In the genomic region with DNA sequence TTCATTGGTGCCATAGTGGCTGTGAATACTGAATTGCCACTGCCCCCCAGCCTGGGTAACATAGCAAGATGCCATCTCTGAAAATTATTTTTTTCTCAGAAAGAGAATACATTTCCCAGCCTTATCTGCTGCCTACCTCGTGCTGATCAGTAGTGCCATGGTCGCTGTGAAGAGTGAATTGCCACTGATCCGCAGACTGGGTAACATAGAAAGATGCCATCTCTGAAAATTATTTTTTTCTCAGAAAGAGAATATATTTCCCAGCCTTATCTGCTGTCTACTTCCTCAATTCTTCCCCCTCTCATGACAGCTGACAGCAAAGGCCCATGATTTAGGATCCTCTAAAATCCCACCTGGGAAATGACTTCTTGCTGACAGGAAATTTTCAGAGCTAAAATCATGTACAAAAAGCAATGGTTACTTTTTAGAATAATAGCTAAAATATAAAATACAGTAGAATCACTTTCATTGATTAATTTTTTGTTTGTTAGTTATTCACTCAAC, we compare ENCODE assay signal across 20 cellular contexts.
"Had no signal": no experiment of that assay in that cellular context is flagged by ENCODE, and none has a peak within 500 bp of the region (broad histone marks: within the 10 kb centered on the region; RNA-seq: fewer than 3 reads in every experiment).

No MANE protein-coding gene starts in this region.

- ATAC-seq: activated CD8-positive, alpha-beta T cell treated with anti-CD3 and anti-CD28 coated beads, Interleukin-2, amount 10 ng/mL, durations not matched to agents 7 days and 5 days; body of pancreas; left lobe of liver; psoas muscle; right cardiac atrium; stimulated activated naive CD8-positive, alpha-beta T cell treated with anti-CD3 and anti-CD28 coated beads, Interleukin-15, amount 100 ng/mL, for 72 hours had no signal

- FAIRE-seq: keratinocyte, TTC549 had no signal

- DNase-seq: activated CD4-positive, alpha-beta T cell treated with anti-CD3 and anti-CD28 coated beads, Interleukin-2, amount 10 ng/mL, durations not matched to agents 7 days and 5 days; activated CD8-positive, alpha-beta T cell treated with anti-CD3 and anti-CD28 coated beads, Interleukin-2, amount 10 ng/mL, durations not matched to agents 7 days and 5 days; activated naive CD4-positive, alpha-beta T cell treated with Interleukin-2 at 50 U/mL for 16 hours; activated T-cell treated with anti-CD3 and anti-CD28 coated beads, Interleukin-2, amount 50 U/mL, for 24 hours; body of pancreas; foreskin melanocyte; glutamatergic neuron; naive B cell; psoas muscle; right cardiac atrium; stimulated activated CD4-positive, alpha-beta T cell treated with anti-CD3 and anti-CD28 coated beads, Interleukin-15, amount 100 ng/mL, for 24 hours; stimulated activated CD4-positive, alpha-beta T cell treated with anti-CD3 and anti-CD28 coated beads, Interleukin-2, amount 100 ng/mL, for 48 hours; stimulated activated naive CD8-positive, alpha-beta T cell treated with anti-CD3 and anti-CD28 coated beads, Interleukin-15, amount 100 ng/mL, for 72 hours had no signal

- H3K4me3 ChIP-seq: body of pancreas, psoas muscle, skin epidermis, suprapubic skin, transverse colon, vagina had no signal

- H3K27me3 ChIP-seq: body of pancreas, suprapubic skin, transverse colon, vagina had no signal

- H3K4me1 ChIP-seq: body of pancreas, psoas muscle, suprapubic skin, transverse colon, vagina had no signal

- H3K36me3 ChIP-seq: suprapubic skin, transverse colon, vagina had no signal

- H3K27ac ChIP-seq: body of pancreas, psoas muscle, skin epidermis, suprapubic skin, vagina had no signal

- H3K9me3 ChIP-seq: body of pancreas, psoas muscle, suprapubic skin, transverse colon, vagina had no signal
